In the genomic region with DNA sequence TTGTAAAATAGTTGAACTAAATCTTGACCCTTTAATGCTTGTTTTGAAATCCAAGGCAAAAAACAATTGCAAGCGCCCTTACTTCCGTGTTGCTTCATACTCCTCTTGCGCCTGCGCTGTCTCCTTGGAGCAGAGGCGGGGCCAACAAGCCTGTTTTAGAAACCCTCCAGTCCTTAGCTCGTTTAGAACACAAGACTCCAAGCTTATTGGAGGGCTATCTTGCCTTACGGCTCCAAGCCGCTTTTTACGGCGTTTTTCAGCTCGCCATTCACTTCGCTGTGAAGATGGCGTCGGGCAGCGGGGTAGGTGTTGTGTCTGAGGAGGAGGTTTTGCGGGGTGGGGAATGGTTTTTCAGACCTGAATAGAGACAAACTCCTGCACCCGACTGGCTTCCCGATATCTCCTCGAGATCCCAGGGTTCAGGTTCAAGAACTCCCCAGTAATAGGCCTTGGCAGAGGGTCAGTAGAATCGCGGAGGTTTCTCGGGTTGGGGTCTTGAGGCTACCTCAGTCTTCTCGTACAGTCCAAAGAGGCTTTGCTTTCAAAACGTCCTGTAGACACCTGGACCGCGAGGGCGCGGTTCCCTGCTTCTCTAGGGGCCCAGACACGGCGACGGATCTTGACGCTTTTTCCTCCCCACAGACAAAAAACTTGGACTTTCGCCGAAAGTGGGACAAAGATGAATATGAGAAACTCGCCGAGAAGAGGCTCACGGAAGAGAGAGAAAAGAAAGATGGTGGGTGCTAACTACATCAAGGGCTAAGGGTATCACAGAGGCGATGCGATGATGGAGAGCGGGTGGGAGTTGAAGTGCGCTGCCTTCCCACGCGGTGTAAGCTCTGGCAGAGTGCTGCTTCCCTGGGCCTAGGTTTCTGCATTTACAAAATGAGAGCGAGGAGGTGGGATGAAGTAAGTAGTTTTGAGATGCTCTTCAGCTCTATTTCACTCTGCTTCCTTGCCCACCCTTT, we compare ENCODE assay signal across 8 cellular contexts. TPM values are rescaled to one million over a fixed set of nuclear protein-coding genes. Genes with fewer than 3 reads are reported as not detected.
DNase-seq lines count a peak whose midpoint lies in the region; TF ChIP-seq lines count a peak whose summit lies in the region.

A gene with protein sequence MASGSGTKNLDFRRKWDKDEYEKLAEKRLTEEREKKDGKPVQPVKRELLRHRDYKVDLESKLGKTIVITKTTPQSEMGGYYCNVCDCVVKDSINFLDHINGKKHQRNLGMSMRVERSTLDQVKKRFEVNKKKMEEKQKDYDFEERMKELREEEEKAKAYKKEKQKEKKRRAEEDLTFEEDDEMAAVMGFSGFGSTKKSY (plus strand): TSS at position 271 of the 968 bp plus-strand sequence. CDS start 14 bp downstream, at position 285.

- DNase-seq in GF-D8 (lab: John Stamatoyannopoulos, UW) (peak; percentile 82), HEK293T (ENCODE audit: extremely low spot score) (peak; percentile 95), MV-4-11 (lab: John Stamatoyannopoulos, UW) (peak; percentile 99), SK-MEL-5 (ENCODE audit: low read depth, low spot score) (peak; percentile 98), foreskin melanocyte (peak; percentile 97)
- peak; percentile 95 for DNase-seq in activated naive CD4-positive, alpha-beta T cell treated with Interleukin-2 at 50 U/mL for 16 hours

- H3K9ac ChIP-seq in subcutaneous abdominal adipose tissue (ENCODE audit: low read length in 5 of 5) = peak within 1 kb of the TSS; percentile 71 to 92 (median 89)

- H3K4me3 ChIP-seq in neuron (ENCODE audit: low read length) = peak within 1 kb of the TSS; percentile 81
- H3K4me3 ChIP-seq in subcutaneous abdominal adipose tissue (ENCODE audit: low read depth in 1 of 5, low read length in 5 of 5) = peak within 1 kb of the TSS; percentile 81 to 97 (median 92)

- H3K4me1 ChIP-seq in neuron (ENCODE audit: insufficient read depth, low read length) = peaks cover 15% of the 10 kb centered on the region
- peaks cover 6 to 23% (median 19%) of the 10 kb centered on the region in 5 donors for H3K4me1 ChIP-seq in subcutaneous abdominal adipose tissue (ENCODE audit: control insufficient read depth in 5 of 5, insufficient read depth in 5 of 5, low read length in 5 of 5)

- in situ Hi-C loops in SK-MEL-5 (cut with HindIII; ENCODE audit: low pct_unique_long_range_greater_than_20kb, low sequenced_read_pairs) = no loop called here

- H3K36me3 ChIP-seq in neuron (ENCODE audit: insufficient read depth, low read length) (peaks cover 83% of the 10 kb centered on the region), subcutaneous abdominal adipose tissue (ENCODE audit: control insufficient read depth in 5 of 5, insufficient read depth in 5 of 5, low read length in 5 of 5) (peaks cover 48 to 78% (median 75%) of the 10 kb centered on the region in 5 donors)

- no peak within 1 kb of the TSS for H2AFZ ChIP-seq in neuron (ENCODE audit: low read depth, low read length)

- POLR2A ChIA-PET in HEK293T (lab: Yijun Ruan, JAX) = interaction anchor here (0.6 to 2.4 kb wide), 11 partner anchors 8 to 295 kb away, joined by 3 to 34 read pairs (median 5); a partner anchor contains a TSS

- H3K27me3 ChIP-seq in neuron (ENCODE audit: insufficient read depth, low read length) (no peaks in the 10 kb centered on the region), subcutaneous abdominal adipose tissue (ENCODE audit: control insufficient read depth in 5 of 5, insufficient read depth in 4 of 5, low read length in 5 of 5) (no peaks in the 10 kb centered on the region)

- CTCF ChIA-PET in HEK293T (lab: Yijun Ruan, JAX) = no interaction called here

- peak within 1 kb of the TSS; percentile 81 for H3K27ac ChIP-seq in subcutaneous abdominal adipose tissue (ENCODE audit: low read depth, low read length)

- H3K9me3 ChIP-seq in neuron (ENCODE audit: low read length) (no peaks in the 10 kb centered on the region), subcutaneous abdominal adipose tissue (ENCODE audit: control insufficient read depth in 5 of 5, low read length in 5 of 5) (no peaks in the 10 kb centered on the region)

TF ChIP-seq in HEK293T, 16 proteins besides CTCF, POLR2A, EP300 and RAD21:
- TF ChIP-seq BHLHE40 (IDR thresholded peaks at IDR 0.05; ENCODE audit: borderline replicate concordance) (no peak), NFRKB (IDR thresholded peaks at IDR 0.05) (0 out of 2 replicates have a peak, but pooled peaks have one; percentile 36), ELF4 (IDR thresholded peaks at IDR 0.05) (peak; percentile 70)

RNA-seq across cellular contexts. Expression of the gene that starts here (rescaled TPM):
- total RNA-seq in SK-MEL-5 (2014; rRNA removed; shearing (Covaris generic)) = 53.4 and 58.9 TPM in 2 replicates
- 43.4 and 46.8 TPM in 2 replicates for polyA plus RNA-seq in SK-MEL-5 (2015; cell fraction: cytosol; rRNA removed)
- polyA plus RNA-seq in SK-MEL-5 (2015; cell fraction: nucleus; rRNA removed) = 25.5 and 69.8 TPM in 2 replicates

Comparison
In these comparisons a context has a peak if more than half of its experiments do, and no peak if none do; other contexts are left out.
1. Peak in every context shown above with its lines: DNase-seq, H3K4me3 ChIP-seq and H3K27ac ChIP-seq.